In genomic region chr19:48999481-49000325, GRCh38 we compare ENCODE assay signal across 1 cellular context.
TF ChIP-seq lines count a peak whose summit lies in the region.

No MANE protein-coding gene starts in this region.

TF ChIP-seq in GM12878, 131 proteins besides CTCF, POLR2A, EP300 and RAD21:
- TF ChIP-seq, protein P1, sequence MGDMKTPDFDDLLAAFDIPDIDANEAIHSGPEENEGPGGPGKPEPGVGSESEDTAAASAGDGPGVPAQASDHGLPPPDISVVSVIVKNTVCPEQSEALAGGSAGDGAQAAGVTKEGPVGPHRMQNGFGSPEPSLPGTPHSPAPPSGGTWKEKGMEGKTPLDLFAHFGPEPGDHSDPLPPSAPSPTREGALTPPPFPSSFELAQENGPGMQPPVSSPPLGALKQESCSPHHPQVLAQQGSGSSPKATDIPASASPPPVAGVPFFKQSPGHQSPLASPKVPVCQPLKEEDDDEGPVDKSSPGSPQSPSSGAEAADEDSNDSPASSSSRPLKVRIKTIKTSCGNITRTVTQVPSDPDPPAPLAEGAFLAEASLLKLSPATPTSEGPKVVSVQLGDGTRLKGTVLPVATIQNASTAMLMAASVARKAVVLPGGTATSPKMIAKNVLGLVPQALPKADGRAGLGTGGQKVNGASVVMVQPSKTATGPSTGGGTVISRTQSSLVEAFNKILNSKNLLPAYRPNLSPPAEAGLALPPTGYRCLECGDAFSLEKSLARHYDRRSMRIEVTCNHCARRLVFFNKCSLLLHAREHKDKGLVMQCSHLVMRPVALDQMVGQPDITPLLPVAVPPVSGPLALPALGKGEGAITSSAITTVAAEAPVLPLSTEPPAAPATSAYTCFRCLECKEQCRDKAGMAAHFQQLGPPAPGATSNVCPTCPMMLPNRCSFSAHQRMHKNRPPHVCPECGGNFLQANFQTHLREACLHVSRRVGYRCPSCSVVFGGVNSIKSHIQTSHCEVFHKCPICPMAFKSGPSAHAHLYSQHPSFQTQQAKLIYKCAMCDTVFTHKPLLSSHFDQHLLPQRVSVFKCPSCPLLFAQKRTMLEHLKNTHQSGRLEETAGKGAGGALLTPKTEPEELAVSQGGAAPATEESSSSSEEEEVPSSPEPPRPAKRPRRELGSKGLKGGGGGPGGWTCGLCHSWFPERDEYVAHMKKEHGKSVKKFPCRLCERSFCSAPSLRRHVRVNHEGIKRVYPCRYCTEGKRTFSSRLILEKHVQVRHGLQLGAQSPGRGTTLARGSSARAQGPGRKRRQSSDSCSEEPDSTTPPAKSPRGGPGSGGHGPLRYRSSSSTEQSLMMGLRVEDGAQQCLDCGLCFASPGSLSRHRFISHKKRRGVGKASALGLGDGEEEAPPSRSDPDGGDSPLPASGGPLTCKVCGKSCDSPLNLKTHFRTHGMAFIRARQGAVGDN (IDR thresholded peaks at IDR 0.05): no peak
- TF ChIP-seq ZNF274 (IDR thresholded peaks at IDR 0.05; ENCODE audit: insufficient read depth, insufficient read length) (no peak), ZNF24 (IDR thresholded peaks at IDR 0.05) (peak; percentile 77), SMC3 (IDR thresholded peaks at IDR 0.05; ENCODE audit: borderline replicate concordance, low read length) (peak; percentile 49; the same call in 1 of the 2 replicates)
